ENCODE assay signal across 10 cellular contexts in the genomic region with DNA sequence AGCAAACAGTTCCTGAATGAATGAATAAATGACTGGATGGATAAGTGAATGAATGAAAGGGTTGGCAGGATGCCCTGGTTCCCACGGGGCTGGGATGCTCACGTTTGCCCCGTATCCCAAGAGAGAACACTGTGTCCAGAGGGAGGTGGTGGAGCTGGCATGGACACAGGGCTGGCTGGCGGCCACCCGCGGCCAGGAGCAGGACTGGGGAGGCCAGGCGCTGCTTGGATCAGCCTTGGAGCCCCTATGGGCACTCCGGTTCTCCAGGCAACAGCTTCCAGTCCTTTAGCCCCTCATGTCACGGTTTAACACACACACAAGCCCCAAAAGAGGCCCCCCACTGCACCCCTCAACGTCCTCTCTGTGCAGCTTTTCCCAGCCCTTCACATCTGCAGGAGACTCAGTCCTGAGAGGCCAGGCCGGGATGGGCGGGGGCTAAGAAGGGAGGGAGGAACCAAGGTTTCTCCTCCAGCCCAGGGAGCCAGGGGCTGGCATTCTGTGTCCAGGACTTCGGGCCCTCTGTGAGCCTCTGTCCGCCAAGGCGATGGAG.
DNase-seq lines count a peak whose midpoint lies in the region; ATAC-seq, FAIRE-seq and TF ChIP-seq lines count a peak whose summit lies in the region.
"Had no signal": no experiment of that assay in that cellular context is flagged by ENCODE, and none has a peak within 500 bp of the region (broad histone marks: within the 10 kb centered on the region; RNA-seq: fewer than 3 reads in every experiment).

No MANE protein-coding gene starts in this region.

- TF ChIP-seq POLR2A in HepG2 (IDR thresholded peaks at IDR 0.05; ENCODE audit: insufficient read depth in 1 of 2, low read depth in 2 of 2, low read length in 2 of 2) = no peak
- TF ChIP-seq POLR2A in stomach (IDR thresholded peaks at IDR 0.05) = no peak

- H3K9ac ChIP-seq in HepG2 (ENCODE audit: insufficient read depth, low read depth, low read length) = no peak overlapping the region

- CTCF ChIA-PET in HepG2 (lab: Yijun Ruan, JAX; ENCODE audit: low intra/inter-chr PET ratio, low total read pairs) = interaction anchor here (1.6 kb wide), 1 partner anchor 123 kb away, joined by 8 read pairs; no protein-coding TSS in a partner anchor

- intact Hi-C loops in dorsolateral prefrontal cortex (cut with DNase I) (loop anchor here in 1 of 2 donors (2.0 kb wide), 1 partner anchor 90 kb away; the partner anchor contains the start of gene KLF15), HepG2 (cut with micrococcal nuclease; ENCODE audit: unreplicated experiment) (loop anchor here (2.0 to 5.0 kb wide), 2 partner anchors 76 to 90 kb away; partner anchors contain the start of gene KLF15), stomach (cut with DNase I; ENCODE audit: low total_unique reads) (no loop called here), natural killer cell (cut with micrococcal nuclease) (no loop called here)

- DNase-seq in HAP-1 (ENCODE audit: low spot score in 2 of 2) = peak in 1 of 2 experiments; percentile 65
- peak in 3 of 10 donors; percentile 53 to 63 (median 56) for DNase-seq in dorsolateral prefrontal cortex
- DNase-seq in HepG2 (ENCODE audit: low spot score) = no peak
- DNase-seq in stomach = peak; percentile 87
- DNase-seq in natural killer cell = no peak
- DNase-seq: COR-L47 had no signal

- H3K4me1 Mint-ChIP-seq in natural killer cell = peaks cover 0 to 4% of the 10 kb centered on the region in 2 donors

- no peak overlapping the region; the same call in 1 of the 2 replicates for H3K4me2 ChIP-seq in HepG2 (ENCODE audit: low read depth, low read length)

- no TSS peak for BruUV-seq in HepG2 (replicated peaks; lab: Mats Ljungman, UMichigan)

- ATAC-seq in HepG2 (no peak), GM18873 (IDR thresholded peaks at IDR 0.05; ENCODE audit: low FRiP score, unreplicated experiment) (no peak), HG02759 (IDR thresholded peaks at IDR 0.05; ENCODE audit: unreplicated experiment) (no peak), natural killer cell (no peak), GM21515 (IDR thresholded peaks at IDR 0.05; ENCODE audit: unreplicated experiment) (no peak)
- ATAC-seq: K562 had no signal

- peaks cover 13 to 17% of the 10 kb centered on the region in 2 donors for H3K27me3 Mint-ChIP-seq in natural killer cell (ENCODE audit: low read depth in 2 of 2)

- no peaks in the 10 kb centered on the region for H3K9me3 ChIP-seq in HAP-1
- no peaks in the 10 kb centered on the region for H3K9me3 ChIP-seq in HepG2 (ENCODE audit: low read length)
- no peaks in the 10 kb centered on the region for H3K9me3 ChIP-seq in stomach

- H3K27ac Mint-ChIP-seq in natural killer cell = no peak overlapping the region

- H3K36me3 ChIP-seq in HAP-1 (replicated peaks) (no peaks in the 10 kb centered on the region), HepG2 (replicated peaks in 1 of 2; ENCODE audit: control insufficient read depth in 1 of 2, insufficient read depth in 2 of 2, low read length in 2 of 2) (no peaks in the 10 kb centered on the region), stomach (no peaks in the 10 kb centered on the region)

- no peak overlapping the region for H3K4me3 Mint-ChIP-seq in natural killer cell

- peak overlapping the region; percentile 25 for H3K4me3 ChIP-seq in HAP-1
- H3K4me3 ChIP-seq in dorsolateral prefrontal cortex = peak overlapping the region in 26 of 59 donors; percentile 44 to 72 (median 60)
- 0 out of 6 replicates have a peak overlapping the region, but pooled peaks of 1 of the 3 experiments have one; percentile 67 for H3K4me3 ChIP-seq in HepG2 (replicated peaks in 1 of 3; ENCODE audit: insufficient read depth in 1 of 3, low read depth in 2 of 3, low read length in 3 of 3)
- no peak overlapping the region for H3K4me3 ChIP-seq in stomach
- H3K4me3 ChIP-seq: K562 had no signal

- no peaks in the 10 kb centered on the region for H4K20me1 ChIP-seq in HepG2 (ENCODE audit: insufficient read depth, low read length)

- in situ Hi-C loops in HAP-1 (cut with MboI; ENCODE audit: low sequenced_read_pairs) = no loop called here
- in situ Hi-C loops in HepG2 (cut with HindIII; ENCODE audit: extremely low pct_ligation_motif_present, low pct_unique_long_range_greater_than_20kb) = loop anchor here (5.0 kb wide), 1 partner anchor 91 kb away; the partner anchor contains the start of gene KLF15

- H3K27ac ChIP-seq in dorsolateral prefrontal cortex = peak overlapping the region in 47 of 59 donors; percentile 10 to 86 (median 72)
- no peak overlapping the region for H3K27ac ChIP-seq in HepG2 (ENCODE audit: extremely low read length, insufficient read depth, low read length)
- H3K27ac ChIP-seq in stomach = peak overlapping the region; percentile 55 to 90 (median 88)

- POLR2A ChIA-PET in HepG2 (lab: Yijun Ruan, JAX) = no interaction called here

- H3K4me1 ChIP-seq in HAP-1 (peaks cover 16% of the 10 kb centered on the region), HepG2 (ENCODE audit: insufficient read depth, low read length) (peaks cover 56% of the 10 kb centered on the region), stomach (peaks cover 29 to 62% (median 49%) of the 10 kb centered on the region in 4 donors)

- H2AFZ ChIP-seq in HepG2 (ENCODE audit: low read length) = no peak overlapping the region

- H3K27me3 ChIP-seq in HAP-1 (ENCODE audit: low read depth) = no peaks in the 10 kb centered on the region
- no peaks in the 10 kb centered on the region for H3K27me3 ChIP-seq in dorsolateral prefrontal cortex
- no peaks in the 10 kb centered on the region; a peak in 1 of 5 replicates for H3K27me3 ChIP-seq in HepG2 (ENCODE audit: control insufficient read depth in 1 of 2, insufficient read depth in 2 of 2, low read length in 2 of 2)
- H3K27me3 ChIP-seq in stomach = peaks cover 0 to 28% (median 4%) of the 10 kb centered on the region in 3 donors

- TF ChIP-seq RAD21 in HepG2 (CRISPR knock-in tag; IDR thresholded peaks at IDR 0.05) = no peak

- H3K9me3 Mint-ChIP-seq in natural killer cell = no peaks in the 10 kb centered on the region

- TF ChIP-seq EP300 in HepG2 (IDR thresholded peaks at IDR 0.05; ENCODE audit: low read depth in 2 of 2, low read length in 2 of 2) (no peak), HepG2 (CRISPR knock-in tag; IDR thresholded peaks at IDR 0.05; ENCODE audit: borderline replicate concordance) (no peak), stomach (IDR thresholded peaks at IDR 0.05) (peak; percentile 93)

- no peaks in the 10 kb centered on the region for H3K79me2 ChIP-seq in HepG2 (ENCODE audit: insufficient read depth, low read length)

- H3K36me3 Mint-ChIP-seq in natural killer cell = no peaks in the 10 kb centered on the region

- FAIRE-seq in HepG2 (lab: Jason Lieb, UNC) = no peak
- FAIRE-seq: K562 had no signal

- 60% methylated on average over 11 of the region's 15 CpGs for WGBS in HepG2 (ENCODE audit: low lambda C conversion rate)
- WGBS in stomach, 5 donors = 42 to 62% (median 49%) methylated on average over 13 to 15 of the region's 15 CpGs

- TF ChIP-seq CTCF in dorsolateral prefrontal cortex (IDR thresholded peaks at IDR 0.05 in 54 of 56, conservative IDR thresholded peaks at IDR 0.05 in 2 of 56; ENCODE audit: low read depth in 1 of 56, partially characterized antibody in 56 of 56) (no peak), HepG2 (CRISPR knock-in tag; IDR thresholded peaks at IDR 0.05) (no peak), stomach (IDR thresholded peaks at IDR 0.05) (no peak), natural killer cell (IDR thresholded peaks at IDR 0.05) (no peak)

TF ChIP-seq in HepG2, 621 proteins besides CTCF, POLR2A, EP300 and RAD21:
- peak; percentile 69 for TF ChIP-seq ZBTB33 (CRISPR knock-in tag; IDR thresholded peaks at IDR 0.05)
- TF ChIP-seq AKAP8 (CRISPR knock-in tag; IDR thresholded peaks at IDR 0.05) = no peak
